Comparison of ENCODE assay signal across 8 cellular contexts in genomic region chr9:88578486-88579362, GRCh38. TPM values are rescaled to one million over a fixed set of nuclear protein-coding genes. Genes with fewer than 3 reads are reported as not detected.
DNase-seq lines count a peak whose midpoint lies in the region; ATAC-seq and TF ChIP-seq lines count a peak whose summit lies in the region.

No MANE protein-coding gene starts in this region.

- no peaks in the 10 kb centered on the region for H3K36me3 ChIP-seq in spleen

- H3K4me1 ChIP-seq in spleen, result peaks cover 0 to 13% (median 7%) of the 10 kb centered on the region in 6 donors

- no peak overlapping the region for H3K27ac ChIP-seq in spleen

- peak; percentile 88 to 93 for TF ChIP-seq CTCF in brain (conservative IDR thresholded peaks at IDR 0.05)
- TF ChIP-seq CTCF in spleen (IDR thresholded peaks at IDR 0.05 in 8 of 11, conservative IDR thresholded peaks at IDR 0.05 in 3 of 11), result peak; percentile 73 to 96 (median 90)

- peaks cover 0 to 16% (median 0%) of the 10 kb centered on the region in 7 donors for H3K27me3 ChIP-seq in spleen (replicated peaks in 1 of 7)

- peak; percentile 80 for DNase-seq in ELR (ENCODE audit: low read depth)
- peak; percentile 76 for DNase-seq in LoVo (ENCODE audit: low spot score)
- DNase-seq in UCSD-AML1 (lab: John Stamatoyannopoulos, UW; ENCODE audit: unreplicated experiment), result peak; percentile 81
- peak; percentile 44 for DNase-seq in iPS DF 4.7 (ENCODE audit: extremely low read depth, low spot score)
- DNase-seq in spleen, result peak; percentile 94
- DNase-seq in cortex of kidney (lab: John Stamatoyannopoulos, UW), result no peak

- peaks cover 0 to 3% (median 0%) of the 10 kb centered on the region in 5 experiments for H3K9me3 Mint-ChIP-seq in brain

- H3K27me3 Mint-ChIP-seq in brain, result no peaks in the 10 kb centered on the region

- peak overlapping the region in 1 of 8 donors; percentile 35 for H3K4me3 ChIP-seq in spleen

- WGBS in spleen, 5 donors, result 34 to 46% (median 42%) methylated on average over 24 to 27 of the region's 27 CpGs

- H3K4me1 Mint-ChIP-seq in brain, result peaks cover 27% of the 10 kb centered on the region

- H3K27ac Mint-ChIP-seq in brain, result peak overlapping the region in 1 of 5 experiments; percentile 37

- H3K9me3 ChIP-seq in spleen, result no peaks in the 10 kb centered on the region

- no peak for TF ChIP-seq POLR2A in spleen (IDR thresholded peaks at IDR 0.05)

- no peaks in the 10 kb centered on the region for H3K36me3 Mint-ChIP-seq in brain

- ATAC-seq in GM21825 (IDR thresholded peaks at IDR 0.05; ENCODE audit: unreplicated experiment), result peak; percentile 87

- intact Hi-C loops in spleen (cut with DNase I; ENCODE audit: low total_unique reads), result loop anchor here (10.0 kb wide), 2 partner anchors 404 to 904 kb away; no protein-coding TSS in a partner anchor

- H3K4me3 Mint-ChIP-seq in brain, result peak overlapping the region in 2 of 5 experiments; percentile 68 to 70

RNA-seq across cellular contexts. Expression of gene NXNL2, which starts 43.7 kb away (rescaled TPM):
- 0.37 TPM for polyA plus RNA-seq in brain (ENCODE audit: insufficient read depth, low read depth, low replicate concordance)
- under 1 TPM in 2 of 7 donors, not detected in 5; 0.51 to 0.94 TPM for total RNA-seq in spleen
- polyA plus RNA-seq in spleen, result under 1 TPM; 0.22 to 0.29 (median 0.23) TPM
